11 cellular contexts compared by ENCODE assay signal in genomic region chr14:92382677-92383076, GRCh38. TPM values are rescaled to one million over a fixed set of nuclear protein-coding genes. Genes with fewer than 3 reads are reported as not detected.
DNase-seq lines count a peak whose midpoint lies in the region; ATAC-seq and TF ChIP-seq lines count a peak whose summit lies in the region.
"Had no signal": no experiment of that assay in that cellular context is flagged by ENCODE, and none has a peak within 500 bp of the region (broad histone marks: within the 10 kb centered on the region; RNA-seq: fewer than 3 reads in every experiment).

No MANE protein-coding gene starts in this region.

- H3K4me3 ChIP-seq in mammary epithelial cell (replicated peaks in 1 of 3; ENCODE audit: insufficient read depth in 1 of 3, low read depth in 2 of 3, low read length in 3 of 3), result no peak overlapping the region

- H3K4me1 Mint-ChIP-seq in neural crest cell, result no peaks in the 10 kb centered on the region

- no peak overlapping the region for H2AFZ ChIP-seq in mammary epithelial cell (ENCODE audit: low read depth, low read length)

- H3K27me3 Mint-ChIP-seq in neural crest cell (ENCODE audit: low read depth), result no peaks in the 10 kb centered on the region

- no TSS peak for BruUV-seq in mammary epithelial cell (replicated peaks; lab: Mats Ljungman, UMichigan)

- peaks cover 9% of the 10 kb centered on the region for H3K9me3 ChIP-seq in mammary epithelial cell (replicated peaks; ENCODE audit: insufficient read depth, low read length)

- no peak overlapping the region for H3K4me2 ChIP-seq in mammary epithelial cell (ENCODE audit: insufficient read depth, low read depth, low read length)

- WGBS in mammary epithelial cell (ENCODE audit: low coverage, missing lambda C conversion rate), result 53% methylated on average over 4 of the region's 4 CpGs

- no peak for TF ChIP-seq EP300 in Ishikawa (IDR thresholded peaks at IDR 0.05; ENCODE audit: borderline replicate concordance)

- H3K4me1 ChIP-seq in mammary epithelial cell (ENCODE audit: insufficient read depth, low read length), result no peaks in the 10 kb centered on the region

- H3K9ac ChIP-seq in mammary epithelial cell (ENCODE audit: insufficient read depth, low read length), result no peak overlapping the region

- H3K36me3 ChIP-seq in mammary epithelial cell (ENCODE audit: insufficient read depth, low read length), result no peaks in the 10 kb centered on the region

- no peak overlapping the region for H3K27ac ChIP-seq in mammary epithelial cell (ENCODE audit: insufficient read depth, low read depth, low read length)

- no peaks in the 10 kb centered on the region for H3K79me2 ChIP-seq in mammary epithelial cell (ENCODE audit: insufficient read depth, low read length)

- TF ChIP-seq CTCF in mammary epithelial cell (conservative IDR thresholded peaks at IDR 0.05 in 1 of 2, IDR thresholded peaks at IDR 0.05 in 1 of 2; ENCODE audit: extremely low read depth in 1 of 2, insufficient read depth in 1 of 2, low read depth in 1 of 2, low read length in 2 of 2) (peak; percentile 24 to 50), neural crest cell (conservative IDR thresholded peaks at IDR 0.05) (peak; percentile 33)

- no peak for ATAC-seq in HG02571 (IDR thresholded peaks at IDR 0.05; ENCODE audit: unreplicated experiment)
- ATAC-seq in GM19452 (IDR thresholded peaks at IDR 0.05; ENCODE audit: unreplicated experiment), result no peak
- ATAC-seq in GM18517 (IDR thresholded peaks at IDR 0.05; ENCODE audit: unreplicated experiment), result no peak

- intact Hi-C loops in mammary epithelial cell (cut with micrococcal nuclease), result no loop called here

- H4K20me1 ChIP-seq in mammary epithelial cell (ENCODE audit: insufficient read depth, low read length), result no peaks in the 10 kb centered on the region

- no peak overlapping the region for H3K4me3 Mint-ChIP-seq in neural crest cell
- H3K4me3 Mint-ChIP-seq: T-helper 1 cell treated with Interleukin-12 subunit alpha and Interleukin-12 subunit beta and Interleukin-4 antibody, amounts not matched to agents 30 μg/mL and 1 μg/mL, for 36 hours had no signal

- H3K9me3 Mint-ChIP-seq in neural crest cell, result no peaks in the 10 kb centered on the region
- H3K9me3 Mint-ChIP-seq: T-helper 1 cell treated with Interleukin-12 subunit alpha and Interleukin-12 subunit beta and Interleukin-4 antibody, amounts not matched to agents 30 μg/mL and 1 μg/mL, for 36 hours had no signal

- DNase-seq in GM03348 (ENCODE audit: low spot score), result peak; percentile 60
- peak; percentile 17 for DNase-seq in mammary epithelial cell
- DNase-seq in neural crest cell (ENCODE audit: low read depth, low spot score), result no peak
- DNase-seq in activated T-cell treated with anti-CD3 and anti-CD28 coated beads for 4 hours, result no peak
- DNase-seq: activated naive CD4-positive, alpha-beta T cell; NCI-H2029 treated with DMSO at 0.1 percent for 48 hours had no signal

- dilution Hi-C loops in mammary epithelial cell (cut with HindIII; ENCODE audit: low sequenced_read_pairs), result no loop called here

- no peaks in the 10 kb centered on the region for H3K27me3 ChIP-seq in mammary epithelial cell (ENCODE audit: insufficient read depth, low read length)

- TF ChIP-seq RAD21 in Ishikawa (IDR thresholded peaks at IDR 0.05; ENCODE audit: low read depth), result peak; percentile 45

- no peaks in the 10 kb centered on the region for H3K36me3 Mint-ChIP-seq in neural crest cell (ENCODE audit: low read depth)

- CTCF ChIA-PET in mammary epithelial cell (lab: Charles Lee; ENCODE audit: low non-redundant PET), result no interaction called here

- in situ Hi-C loops in mammary epithelial cell (cut with MboI; ENCODE audit: low sequenced_read_pairs in 2 of 2), result no loop called here

- no peak overlapping the region for H3K27ac Mint-ChIP-seq in neural crest cell (ENCODE audit: unreplicated experiment)
- H3K27ac Mint-ChIP-seq: T-helper 1 cell treated with Interleukin-12 subunit alpha and Interleukin-12 subunit beta and Interleukin-4 antibody, amounts not matched to agents 30 μg/mL and 1 μg/mL, for 36 hours had no signal

TF ChIP-seq in Ishikawa, 13 proteins besides CTCF, POLR2A, EP300 and RAD21:
- TF ChIP-seq REST (IDR thresholded peaks at IDR 0.05; ENCODE audit: low read depth) (no peak), TEAD4 (IDR thresholded peaks at IDR 0.05) (peak; percentile 48; the same call in 1 of the 2 replicates)

RNA-seq across cellular contexts. Expression of gene SLC24A4, which starts 59.7 kb away (rescaled TPM):
- total RNA-seq in mammary epithelial cell, result under 1 TPM in 1 of 2 donors, not detected in 1; 0.05 TPM
- 0.05 TPM for polyA plus RNA-seq in mammary epithelial cell
- polyA minus RNA-seq in mammary epithelial cell, result not detected
- total RNA-seq in neural crest cell, result 0.26 TPM in 1 of 2 replicates, not detected in the other

Comparison
In these comparisons a context has a peak if more than half of its experiments do, and no peak if none do; other contexts are left out.
1. DNase-seq: peak in GM03348 (single experiment) and mammary epithelial cell (single experiment); none in neural crest cell (single experiment) and activated T-cell treated with anti-CD3 and anti-CD28 coated beads for 4 hours (single experiment).